In the genomic region with DNA sequence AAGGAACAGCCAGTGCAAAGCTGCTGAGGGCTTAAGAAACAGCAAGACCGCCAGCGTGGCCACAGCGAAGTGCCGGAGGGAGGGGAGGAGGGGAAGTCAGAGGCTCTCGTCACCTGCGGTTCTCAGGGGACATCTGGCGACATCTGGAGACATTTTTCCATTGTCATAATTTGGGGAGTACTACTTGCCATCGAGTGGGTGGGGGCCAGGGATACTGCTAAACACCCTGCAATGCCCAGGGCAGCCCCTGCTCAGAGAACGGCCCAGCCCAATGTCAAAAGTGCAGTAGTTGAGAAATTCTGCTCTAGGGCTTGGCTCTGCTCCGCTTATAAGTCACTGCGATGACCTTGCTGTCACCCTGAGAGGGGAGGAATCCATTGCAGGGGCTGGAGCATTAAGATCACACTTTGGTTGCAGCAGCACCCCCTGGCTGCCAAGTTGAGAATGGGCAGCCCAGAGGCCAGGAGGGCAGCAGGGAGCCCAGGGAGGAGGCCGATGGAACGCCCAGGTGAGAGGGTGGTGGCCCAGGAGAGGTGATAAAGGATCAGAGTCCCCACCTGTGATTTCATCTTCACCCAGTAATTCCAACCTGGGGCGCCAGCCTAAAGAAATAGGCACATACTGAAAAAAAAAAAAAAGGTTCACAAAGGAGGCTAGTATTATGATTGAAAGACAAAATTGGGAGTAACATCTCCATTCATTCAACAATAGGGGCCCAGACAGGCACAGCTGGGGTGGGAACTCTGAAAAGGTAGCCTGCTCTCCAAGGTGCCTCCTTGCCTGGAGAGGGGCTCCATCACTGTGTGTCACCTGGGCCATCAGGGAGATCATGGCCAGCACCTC, we compare ENCODE assay signal across 9 cellular contexts.
DNase-seq lines count a peak whose midpoint lies in the region; ATAC-seq, FAIRE-seq and TF ChIP-seq lines count a peak whose summit lies in the region.
"Had no signal": no experiment of that assay in that cellular context is flagged by ENCODE, and none has a peak within 500 bp of the region (broad histone marks: within the 10 kb centered on the region; RNA-seq: fewer than 3 reads in every experiment).

No MANE protein-coding gene starts in this region.

- no peaks in the 10 kb centered on the region for H3K4me1 ChIP-seq in small intestine (ENCODE audit: control insufficient read depth in 2 of 2, insufficient read depth in 1 of 2, low read depth in 1 of 2, low read length in 1 of 2)

- peak; percentile 45 for TF ChIP-seq CTCF in fibroblast of pulmonary artery (IDR thresholded peaks at IDR 0.05; ENCODE audit: low read length, missing control alignments)

- ATAC-seq in GM21723 (IDR thresholded peaks at IDR 0.05; ENCODE audit: unreplicated experiment), result peak; percentile 49
- ATAC-seq in GM18517 (IDR thresholded peaks at IDR 0.05; ENCODE audit: unreplicated experiment), result no peak
- ATAC-seq in HG02884 (IDR thresholded peaks at IDR 0.05; ENCODE audit: unreplicated experiment), result no peak

- no peaks in the 10 kb centered on the region for H3K27me3 ChIP-seq in small intestine (ENCODE audit: control insufficient read depth in 2 of 2, insufficient read depth in 2 of 2, low read length in 2 of 2)

- FAIRE-seq in small intestine (lab: Jason Lieb, UNC), result no peak

- no peak overlapping the region for H3K27ac ChIP-seq in small intestine (ENCODE audit: low read depth in 1 of 2, low read length in 1 of 2)
- H3K27ac ChIP-seq: SK-N-MC had no signal

- no peaks in the 10 kb centered on the region for H3K36me3 ChIP-seq in small intestine (ENCODE audit: control insufficient read depth in 2 of 2, insufficient read depth in 2 of 2, low read length in 2 of 2)

- 43 to 54% (median 53%) methylated on average over 14 of the region's 14 CpGs for WGBS in small intestine, 3 donors

- DNase-seq in COLO829 (ENCODE audit: low spot score) (peak; percentile 85), SHP77 (lab: John Stamatoyannopoulos, UW) (peak; percentile 15 to 45), fibroblast of pulmonary artery (ENCODE audit: low read depth) (peak; percentile 13), small intestine (peak; percentile 42), NCI-H1092 treated with DMSO at 0.1 percent for 48 hours (lab: John Stamatoyannopoulos, UW) (no peak)

- no peak overlapping the region for H3K4me3 ChIP-seq in fibroblast of pulmonary artery (replicated peaks; ENCODE audit: low read depth, low read length)
- H3K4me3 ChIP-seq in small intestine (ENCODE audit: low read depth in 1 of 2, low read length in 2 of 2), result no peak overlapping the region
- H3K4me3 ChIP-seq: SK-N-MC had no signal

- H3K9me3 ChIP-seq in small intestine (ENCODE audit: control insufficient read depth, low read depth), result no peaks in the 10 kb centered on the region
